Comparison of ENCODE assay signal across 1 cellular context in genomic region chr3:46214751-46215352, GRCh38.
TF ChIP-seq lines count a peak whose summit lies in the region.

No MANE protein-coding gene starts in this region.

TF ChIP-seq in SK-N-SH, 30 proteins besides CTCF, POLR2A, EP300 and RAD21 (continued from another document):
- TF ChIP-seq REST (IDR thresholded peaks at IDR 0.05; ENCODE audit: low read depth, low read length), result no peak
- no peak for TF ChIP-seq MEF2A (IDR thresholded peaks at IDR 0.05; ENCODE audit: borderline replicate concordance, low read depth)
- no peak for TF ChIP-seq POLR2AphosphoS5 (IDR thresholded peaks at IDR 0.05; ENCODE audit: low read depth, low read length)
